ENCODE assay signal across 21 cellular contexts in the genomic region with DNA sequence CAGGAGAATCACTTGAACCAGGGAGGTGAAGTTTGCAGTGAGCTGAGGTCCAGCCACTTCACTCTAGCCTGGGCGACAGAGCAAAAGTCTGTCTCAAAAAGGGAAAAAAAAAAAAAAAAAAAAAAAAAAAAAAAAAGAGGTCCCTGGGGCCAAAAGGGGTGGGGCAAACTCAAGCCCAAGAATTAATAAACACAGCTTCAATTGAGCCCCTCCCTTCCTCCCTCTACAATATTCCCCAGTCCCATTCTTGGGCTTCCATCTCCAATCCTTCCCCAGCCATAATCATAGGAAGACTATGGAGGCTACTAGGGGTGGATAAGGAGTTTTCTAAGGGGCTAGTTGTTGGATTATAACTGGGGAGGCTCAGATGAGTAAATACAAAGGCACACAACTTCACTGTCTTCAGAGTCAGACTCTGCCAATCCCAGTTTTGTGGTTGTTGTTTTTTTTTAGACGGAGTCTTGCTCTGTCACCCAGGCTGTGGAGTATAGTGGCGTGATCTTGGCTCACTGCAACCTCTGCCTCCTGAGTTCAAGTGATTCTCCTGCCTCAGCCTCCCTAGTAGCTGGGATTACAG. TPM values are rescaled to one million over a fixed set of nuclear protein-coding genes. Genes with fewer than 3 reads are reported as not detected.
DNase-seq lines count a peak whose midpoint lies in the region; ATAC-seq and TF ChIP-seq lines count a peak whose summit lies in the region.
"Had no signal": no experiment of that assay in that cellular context is flagged by ENCODE, and none has a peak within 500 bp of the region (broad histone marks: within the 10 kb centered on the region; RNA-seq: fewer than 3 reads in every experiment).

No MANE protein-coding gene starts in this region.

- TF ChIP-seq POLR2A in thyroid gland (IDR thresholded peaks at IDR 0.05): no peak

- H3K9me3 Mint-ChIP-seq in CD8-positive, alpha-beta T cell: no peaks in the 10 kb centered on the region
- H3K9me3 Mint-ChIP-seq: activated CD4-positive, alpha-beta memory T cell treated with anti-CD3 and anti-CD28 coated beads, Interleukin-2, amount 10 ng/mL, durations not matched to agents 7 days and 5 days; activated naive CD8-positive, alpha-beta T cell treated with anti-CD3 and anti-CD28 coated beads, Interleukin-2, amount 10 ng/mL, durations not matched to agents 7 days and 5 days; naive thymus-derived CD4-positive, alpha-beta T cell had no signal

- no peak overlapping the region for H3K4me3 Mint-ChIP-seq in CD8-positive, alpha-beta T cell
- H3K4me3 Mint-ChIP-seq: activated CD4-positive, alpha-beta memory T cell treated with anti-CD3 and anti-CD28 coated beads, Interleukin-2, amount 10 ng/mL, durations not matched to agents 7 days and 5 days had no signal

- intact Hi-C loops in thyroid gland (cut with DNase I): loop anchor here (10.0 kb wide), 1 partner anchor 51 kb away; no protein-coding TSS in a partner anchor
- intact Hi-C loops in CD8-positive, alpha-beta T cell (cut with DNase I, micrococcal nuclease): no loop called here

- H3K27ac ChIP-seq in RWPE1 (peak overlapping the region; percentile 96), epithelial cell of prostate (peak overlapping the region; percentile 17), lung (ENCODE audit: low read depth in 1 of 2, low read length in 1 of 2) (peak overlapping the region; percentile 24 to 45), thyroid gland (peak overlapping the region; percentile 87 to 93 (median 89))
- no peak overlapping the region for H3K27ac ChIP-seq in CD8-positive, alpha-beta T cell (ENCODE audit: low read depth, low read length)
- H3K27ac ChIP-seq: cardiac muscle cell had no signal

- POLR2A ChIA-PET in RWPE1 (lab: Yijun Ruan, JAX; ENCODE audit: low non-redundant PET): interaction anchor here (1.1 kb wide), 1 partner anchor 10 kb away, joined by 4 read pairs; the partner anchor contains the start of gene CAVIN1
- POLR2A ChIA-PET in CD8-positive, alpha-beta T cell (lab: Charles Lee): interaction anchor here (1.0 kb wide), 1 partner anchor 9 kb away, joined by 3 read pairs; the partner anchor contains the start of gene CAVIN1

- no peaks in the 10 kb centered on the region for H3K27me3 Mint-ChIP-seq in CD8-positive, alpha-beta T cell (ENCODE audit: low read depth)
- H3K27me3 Mint-ChIP-seq: activated naive CD8-positive, alpha-beta T cell treated with anti-CD3 and anti-CD28 coated beads, Interleukin-2, amount 10 ng/mL, durations not matched to agents 7 days and 5 days; naive thymus-derived CD4-positive, alpha-beta T cell had no signal

- H3K4me1 Mint-ChIP-seq in CD8-positive, alpha-beta T cell (ENCODE audit: low read depth): peaks cover 12% of the 10 kb centered on the region

- H3K27me3 ChIP-seq in lung (ENCODE audit: control insufficient read depth, insufficient read depth): no peaks in the 10 kb centered on the region
- no peaks in the 10 kb centered on the region for H3K27me3 ChIP-seq in thyroid gland
- no peaks in the 10 kb centered on the region for H3K27me3 ChIP-seq in CD8-positive, alpha-beta T cell (ENCODE audit: insufficient read depth, low read length)
- H3K27me3 ChIP-seq: BE2C, cardiac muscle cell had no signal

- no peak for DNase-seq in RWPE1 (ENCODE audit: low spot score)
- DNase-seq in epithelial cell of prostate (ENCODE audit: low read depth, low spot score): no peak
- DNase-seq in lung (ENCODE audit: low spot score): no peak
- no peak for DNase-seq in thyroid gland
- DNase-seq in stimulated activated CD4-positive, alpha-beta T cell treated with anti-CD3 and anti-CD28 coated beads, Interleukin-2, amount 100 ng/mL, for 48 hours: no peak
- no peak for DNase-seq in CD8-positive, alpha-beta T cell
- DNase-seq in SW480 (ENCODE audit: low spot score): no peak
- no peak for DNase-seq in NCI-H524 treated with DMSO at 0.1 percent for 48 hours (lab: John Stamatoyannopoulos, UW)
- DNase-seq: activated CD4-positive, alpha-beta memory T cell treated with anti-CD3 and anti-CD28 coated beads, Interleukin-2, amount 10 ng/mL, durations not matched to agents 7 days and 5 days; activated naive CD8-positive, alpha-beta T cell treated with anti-CD3 and anti-CD28 coated beads, Interleukin-2, amount 10 ng/mL, durations not matched to agents 7 days and 5 days; activated T-cell treated with anti-CD3 and anti-CD28 coated beads, Interleukin-2, amount 50 U/mL, for 48 hours; BE2C; effector CD4-positive, alpha-beta T cell; foreskin melanocyte; naive thymus-derived CD4-positive, alpha-beta T cell; NCI-H1930; NCI-H524; OCI-M1; substantia nigra had no signal

- H3K4me1 ChIP-seq in lung (ENCODE audit: control insufficient read depth in 2 of 2, insufficient read depth in 2 of 2, low read length in 2 of 2) (peaks cover 26 to 34% of the 10 kb centered on the region in 2 donors), thyroid gland (peaks cover 62 to 75% of the 10 kb centered on the region in 2 donors)
- peaks cover 16% of the 10 kb centered on the region for H3K4me1 ChIP-seq in CD8-positive, alpha-beta T cell (ENCODE audit: insufficient read depth, low read length)
- H3K4me1 ChIP-seq: BE2C had no signal

- H3K27ac Mint-ChIP-seq in CD8-positive, alpha-beta T cell: no peak overlapping the region
- H3K27ac Mint-ChIP-seq: activated CD4-positive, alpha-beta memory T cell treated with anti-CD3 and anti-CD28 coated beads, Interleukin-2, amount 10 ng/mL, durations not matched to agents 7 days and 5 days; progenitor cell of endocrine pancreas had no signal

- H3K4me3 ChIP-seq in lung (no peak overlapping the region), thyroid gland (replicated peaks in 1 of 3) (no peak overlapping the region)
- H3K4me3 ChIP-seq in CD8-positive, alpha-beta T cell (ENCODE audit: low read depth, low read length): no peak overlapping the region
- H3K4me3 ChIP-seq: cardiac muscle cell had no signal

- no peaks in the 10 kb centered on the region for H3K36me3 Mint-ChIP-seq in CD8-positive, alpha-beta T cell
- H3K36me3 Mint-ChIP-seq: naive thymus-derived CD4-positive, alpha-beta T cell had no signal

- WGBS in lung, 2 donors: 59 to 77% methylated on average over 3 of the region's 3 CpGs
- WGBS in thyroid gland, 2 donors: 66 to 68% methylated on average over 3 of the region's 3 CpGs

- H3K9me3 ChIP-seq in lung (ENCODE audit: control insufficient read depth in 2 of 2, insufficient read depth in 1 of 2, low read length in 1 of 2) (no peaks in the 10 kb centered on the region), thyroid gland (no peaks in the 10 kb centered on the region)
- H3K9me3 ChIP-seq in CD8-positive, alpha-beta T cell (ENCODE audit: low read length): no peaks in the 10 kb centered on the region
- H3K9me3 ChIP-seq: BE2C had no signal

- TF ChIP-seq CTCF in RWPE1 (conservative IDR thresholded peaks at IDR 0.05; ENCODE audit: low read depth) (no peak), lung (IDR thresholded peaks at IDR 0.05; ENCODE audit: control extremely low read depth, extremely low read depth) (no peak), thyroid gland (IDR thresholded peaks at IDR 0.05) (no peak)
- no peak for TF ChIP-seq CTCF in CD8-positive, alpha-beta T cell (IDR thresholded peaks at IDR 0.05)

- H3K36me3 ChIP-seq in lung (ENCODE audit: control insufficient read depth in 2 of 2, insufficient read depth in 2 of 2, low read length in 2 of 2) (no peaks in the 10 kb centered on the region), thyroid gland (no peaks in the 10 kb centered on the region)
- no peaks in the 10 kb centered on the region for H3K36me3 ChIP-seq in CD8-positive, alpha-beta T cell (ENCODE audit: insufficient read depth, low read length)
- H3K36me3 ChIP-seq: BE2C, cardiac muscle cell had no signal

- no peak for ATAC-seq in lung (ENCODE audit: insufficient read depth, low FRiP score)
- no peak for ATAC-seq in CD8-positive, alpha-beta T cell
- ATAC-seq: naive thymus-derived CD4-positive, alpha-beta T cell had no signal

- CTCF ChIA-PET in RWPE1 (lab: Yijun Ruan, JAX): interaction anchor here (0.6 kb wide), 1 partner anchor 65 kb away, joined by 3 read pairs; no protein-coding TSS in a partner anchor
- CTCF ChIA-PET in CD8-positive, alpha-beta T cell (lab: Charles Lee): interaction anchor here (0.6 to 3.5 kb wide), 4 partner anchors 7 to 107 kb away, joined by 3 to 10 read pairs (median 6); no protein-coding TSS in a partner anchor

RNA-seq across cellular contexts. Expression of gene CAVIN1, which starts 9.5 kb away (rescaled TPM):
- total RNA-seq in lung (100 to 1,000 TPM; 185 to 277 TPM), thyroid gland (100 to 1,000 TPM; 173 to 199 (median 187) TPM)
- 100 to 1,000 TPM; 110 to 134 TPM for polyA plus RNA-seq in lung
- not detected for total RNA-seq in CD8-positive, alpha-beta T cell

RNA-seq across cellular contexts. Expression of gene STAT3, which starts 25.3 kb away (rescaled TPM):
- total RNA-seq in lung (100 to 1,000 TPM; 267 to 297 TPM), thyroid gland (100 to 1,000 TPM; 147 to 292 (median 206) TPM)
- 100 to 1,000 TPM in 1 of 2 donors, 10 to 100 TPM in 1; 69.9 to 211 TPM for polyA plus RNA-seq in lung
- total RNA-seq in CD8-positive, alpha-beta T cell: 100 to 1,000 TPM; 338 to 343 TPM

RNA-seq across cellular contexts. Expression of gene ATP6V0A1, which starts 45.1 kb away (rescaled TPM):
- total RNA-seq in lung (100 to 1,000 TPM in 1 of 2 donors, 10 to 100 TPM in 1; 85.1 to 203 TPM), thyroid gland (100 to 1,000 TPM in 2 of 4 donors, 10 to 100 TPM in 2; 75.5 to 195 (median 121) TPM)
- polyA plus RNA-seq in lung: 10 to 100 TPM; 44.4 to 63.9 TPM
- 1 to 10 TPM; 8.3 to 9.0 TPM for total RNA-seq in CD8-positive, alpha-beta T cell

Comparison
In these comparisons a context has a peak if more than half of its experiments do, and no peak if none do; other contexts are left out.
1. RNA of gene CAVIN1, which starts 9.5 kb away (total RNA-seq): 185 to 277 TPM in lung and 173 to 199 TPM in thyroid gland; not detected in CD8-positive, alpha-beta T cell; every median in the first group is over 100 times any median in the second.
2. RNA of gene ATP6V0A1, which starts 45.1 kb away (total RNA-seq): 85.1 to 203 TPM in lung and 75.5 to 195 TPM in thyroid gland; 8.3 to 9.0 TPM in CD8-positive, alpha-beta T cell; every median in the first group is over 4 times any median in the second.